In the genomic region with DNA sequence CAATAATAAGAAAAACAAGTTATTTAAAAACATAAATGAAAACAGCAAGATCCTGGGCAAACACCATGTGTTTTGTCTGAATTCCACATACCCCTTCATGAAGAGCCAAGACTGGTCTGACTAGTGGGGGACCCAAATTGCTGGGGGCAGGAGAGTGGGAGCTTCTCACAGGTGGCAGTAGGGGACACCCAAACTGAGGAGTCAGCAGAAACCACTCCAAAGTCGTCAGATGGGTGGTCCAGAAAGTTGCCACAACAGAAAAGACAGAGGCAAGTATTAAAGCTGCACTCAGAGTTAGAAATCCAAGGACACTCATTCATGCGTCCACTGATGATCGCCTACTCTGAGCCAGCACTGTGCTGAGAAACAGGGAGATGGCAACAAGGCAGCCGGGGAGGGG, we compare ENCODE assay signal across 1 cellular context.
TF ChIP-seq lines count a peak whose summit lies in the region.

No MANE protein-coding gene starts in this region.

TF ChIP-seq in K562, 482 proteins besides CTCF, POLR2A, EP300 and RAD21:
- TF ChIP-seq MAFG (tag; conservative IDR thresholded peaks at IDR 0.05) (peak; percentile 34; the same call in 1 of the 2 replicates), C11orf30 (IDR thresholded peaks at IDR 0.05; ENCODE audit: low read depth) (peak; percentile 40), ZNF316 (IDR thresholded peaks at IDR 0.05) (peak; percentile 68), GTF2E2 (tag; IDR thresholded peaks at IDR 0.05) (no peak), ZBTB12 (CRISPR knock-in tag; IDR thresholded peaks at IDR 0.05) (no peak)
- TF ChIP-seq, protein P1, sequence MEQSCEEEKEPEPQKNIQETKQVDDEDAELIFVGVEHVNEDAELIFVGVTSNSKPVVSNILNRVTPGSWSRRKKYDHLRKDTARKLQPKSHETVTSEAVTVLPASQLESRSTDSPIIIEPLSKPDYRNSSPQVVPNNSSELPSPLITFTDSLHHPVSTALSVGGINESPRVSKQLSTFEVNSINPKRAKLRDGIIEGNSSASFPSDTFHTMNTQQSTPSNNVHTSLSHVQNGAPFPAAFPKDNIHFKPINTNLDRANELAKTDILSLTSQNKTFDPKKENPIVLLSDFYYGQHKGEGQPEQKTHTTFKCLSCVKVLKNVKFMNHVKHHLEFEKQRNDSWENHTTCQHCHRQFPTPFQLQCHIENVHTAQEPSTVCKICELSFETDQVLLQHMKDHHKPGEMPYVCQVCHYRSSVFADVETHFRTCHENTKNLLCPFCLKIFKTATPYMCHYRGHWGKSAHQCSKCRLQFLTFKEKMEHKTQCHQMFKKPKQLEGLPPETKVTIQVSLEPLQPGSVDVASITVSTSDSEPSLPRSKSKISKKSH (CRISPR knock-in tag; IDR thresholded peaks at IDR 0.05) = no peak
